ENCODE assay signal across 11 cellular contexts in the genomic region with DNA sequence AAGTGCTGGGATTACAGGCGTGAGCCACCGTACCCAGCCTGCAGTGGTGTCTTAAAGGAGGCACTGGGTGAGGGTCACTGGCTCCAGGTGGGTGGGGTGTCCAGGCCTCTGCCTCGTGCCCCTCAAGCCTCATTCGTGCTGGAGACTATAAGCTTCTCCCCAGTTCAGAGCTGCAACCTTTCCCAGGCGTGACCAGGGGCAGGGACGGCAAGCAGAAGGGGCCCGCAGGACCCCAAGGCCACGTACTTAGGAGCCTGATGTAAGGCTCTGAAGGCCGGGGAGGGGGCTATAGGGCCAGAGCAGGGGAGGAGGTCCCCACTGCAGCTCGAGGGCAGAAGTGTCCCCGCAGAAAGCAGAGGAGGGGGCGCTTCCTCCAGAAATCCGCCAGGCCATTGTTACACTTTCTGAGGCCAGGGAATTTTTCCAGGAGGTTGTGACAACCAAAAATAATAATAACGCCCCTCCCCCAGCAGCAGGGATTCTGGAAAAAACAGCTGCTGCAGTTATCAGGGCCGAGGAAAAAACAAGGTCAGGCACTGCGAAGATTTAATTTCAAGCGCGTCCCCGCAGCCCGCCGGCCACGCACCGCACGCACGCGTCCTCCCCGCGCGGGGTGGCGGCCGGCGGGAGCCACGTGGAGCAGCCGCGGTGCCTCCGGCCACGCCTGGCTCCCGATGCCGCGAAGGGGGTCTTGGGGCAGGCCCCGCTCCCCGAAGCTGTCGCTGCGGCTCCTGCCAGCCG. TPM values are rescaled to one million over a fixed set of nuclear protein-coding genes. Genes with fewer than 3 reads are reported as not detected.
DNase-seq lines count a peak whose midpoint lies in the region; ATAC-seq, FAIRE-seq and TF ChIP-seq lines count a peak whose summit lies in the region.
"Had no signal": no experiment of that assay in that cellular context is flagged by ENCODE, and none has a peak within 500 bp of the region (broad histone marks: within the 10 kb centered on the region; RNA-seq: fewer than 3 reads in every experiment).

No MANE protein-coding gene starts in this region.

- dilution Hi-C loops in endothelial cell of umbilical vein (cut with MboI; ENCODE audit: extremely low pct_ligation_motif_present, low sequenced_read_pairs) = no loop called here

- peak overlapping the region; percentile 59 for H3K4me2 ChIP-seq in endothelial cell of umbilical vein (ENCODE audit: insufficient read depth, low read length)

- POLR2A ChIA-PET in activated CD4-positive, alpha-beta T cell treated with anti-CD3 and anti-CD28 coated beads, Interleukin-2, amount 10 ng/mL, durations not matched to agents 7 days and 5 days (lab: Charles Lee) = no interaction called here
- POLR2A ChIA-PET in endothelial cell of umbilical vein (lab: Charles Lee) = no interaction called here
- POLR2A ChIA-PET in activated CD8-positive, alpha-beta T cell treated with anti-CD3 and anti-CD28 coated beads, Interleukin-2, amount 10 ng/mL, durations not matched to agents 7 days and 5 days (lab: Charles Lee) = no interaction called here

- H2AFZ ChIP-seq in endothelial cell of umbilical vein (ENCODE audit: low read depth, low read length) = no peak overlapping the region

- H3K9ac ChIP-seq in endothelial cell of umbilical vein (replicated peaks; ENCODE audit: extremely low read depth, insufficient read depth, low read length) (peak overlapping the region; percentile 89), mucosa of stomach (ENCODE audit: low read length) (peak overlapping the region; percentile 98)

- 19 to 28% methylated on average over 15 to 44 of the region's 45 CpGs for WGBS in upper lobe of left lung, 2 donors

- H3K27me3 ChIP-seq in endothelial cell of umbilical vein (ENCODE audit: control insufficient read depth in 2 of 2, insufficient read depth in 2 of 2, low read length in 2 of 2) (no peaks in the 10 kb centered on the region), mucosa of stomach (ENCODE audit: control insufficient read depth, insufficient read depth, low read length) (peaks cover 7% of the 10 kb centered on the region), upper lobe of left lung (peaks cover 0 to 35% (median 7%) of the 10 kb centered on the region in 4 donors)

- no peaks in the 10 kb centered on the region for H3K9me3 ChIP-seq in endothelial cell of umbilical vein (replicated peaks; ENCODE audit: control insufficient read depth, insufficient read depth, low read length)
- no peaks in the 10 kb centered on the region for H3K9me3 ChIP-seq in mucosa of stomach (ENCODE audit: control insufficient read depth, low read length)
- no peaks in the 10 kb centered on the region for H3K9me3 ChIP-seq in upper lobe of left lung

- peak overlapping the region in 2 of 3 experiments; percentile 37 to 99 for H3K4me3 ChIP-seq in endothelial cell of umbilical vein (replicated peaks in 1 of 3; ENCODE audit: insufficient read depth in 1 of 3, low read depth in 1 of 3, low read length in 3 of 3)
- peak overlapping the region; percentile 41 for H3K4me3 ChIP-seq in mucosa of stomach (ENCODE audit: low read length)
- H3K4me3 ChIP-seq in upper lobe of left lung = peak overlapping the region in 3 of 4 donors; percentile 23 to 91 (median 79)

- intact Hi-C loops in endothelial cell of umbilical vein (cut with micrococcal nuclease) = no loop called here

- no peaks in the 10 kb centered on the region for H3K9me1 ChIP-seq in endothelial cell of umbilical vein (replicated peaks; ENCODE audit: control insufficient read depth, extremely low read depth, insufficient read depth, low read length)

- H3K4me1 ChIP-seq in endothelial cell of umbilical vein (ENCODE audit: control insufficient read depth, extremely low read depth, insufficient read depth, low read length) (peaks cover 27% of the 10 kb centered on the region), mucosa of stomach (ENCODE audit: control insufficient read depth, insufficient read depth, low read length) (peaks cover 51% of the 10 kb centered on the region), upper lobe of left lung (peaks cover 43 to 74% (median 56%) of the 10 kb centered on the region in 4 donors)

- no peaks in the 10 kb centered on the region for H3K9me3 Mint-ChIP-seq in activated CD4-positive, alpha-beta T cell treated with anti-CD3 and anti-CD28 coated beads, Interleukin-2, amount 10 ng/mL, durations not matched to agents 7 days and 5 days
- H3K9me3 Mint-ChIP-seq in activated CD8-positive, alpha-beta T cell treated with anti-CD3 and anti-CD28 coated beads, Interleukin-2, amount 10 ng/mL, durations not matched to agents 7 days and 5 days (ENCODE audit: insufficient read depth) = no peaks in the 10 kb centered on the region

- TF ChIP-seq CTCF in endothelial cell of umbilical vein (IDR thresholded peaks at IDR 0.05; ENCODE audit: extremely low read depth in 1 of 2, insufficient read depth in 1 of 2, low read depth in 1 of 2, low read length in 2 of 2) (no peak), upper lobe of left lung (IDR thresholded peaks at IDR 0.05) (no peak)

- DNase-seq in activated CD4-positive, alpha-beta T cell treated with anti-CD3 and anti-CD28 coated beads, Interleukin-2, amount 10 ng/mL, durations not matched to agents 7 days and 5 days = no peak
- no peak for DNase-seq in activated CD4-positive, alpha-beta T cell treated with anti-CD3 and anti-CD28 coated beads, Interleukin-2, amount 50 U/mL, for 4 hours
- DNase-seq in endothelial cell of umbilical vein (ENCODE audit: low read depth, low spot score) (peak; percentile 70), upper lobe of left lung (peak in 1 of 2 donors; percentile 86), NCI-H146 treated with DMSO at 0.1 percent for 48 hours (lab: John Stamatoyannopoulos, UW; ENCODE audit: unreplicated experiment) (no peak), NCI-H82 (lab: John Stamatoyannopoulos, UW) (no peak)
- no peak for DNase-seq in activated CD8-positive, alpha-beta T cell treated with anti-CD3 and anti-CD28 coated beads, Interleukin-2, amount 10 ng/mL, durations not matched to agents 7 days and 5 days
- DNase-seq: AML-193; kidney glomerular epithelial cell; NK-92 treated with Interleukin-12 subunit alpha and Interleukin-12 subunit beta, amount 100 ng/mL, for 24 hours had no signal

- no peaks in the 10 kb centered on the region for H3K36me3 ChIP-seq in endothelial cell of umbilical vein (ENCODE audit: control insufficient read depth in 2 of 2, extremely low read depth in 1 of 2, insufficient read depth in 2 of 2, low read length in 2 of 2)
- no peaks in the 10 kb centered on the region for H3K36me3 ChIP-seq in mucosa of stomach (ENCODE audit: control insufficient read depth, insufficient read depth, low read length)
- no peaks in the 10 kb centered on the region for H3K36me3 ChIP-seq in upper lobe of left lung

- peaks cover 53% of the 10 kb centered on the region for H3K79me2 ChIP-seq in endothelial cell of umbilical vein (ENCODE audit: control insufficient read depth, insufficient read depth, low read length)

- H3K36me3 Mint-ChIP-seq in activated CD4-positive, alpha-beta T cell treated with anti-CD3 and anti-CD28 coated beads, Interleukin-2, amount 10 ng/mL, durations not matched to agents 7 days and 5 days (ENCODE audit: low read depth) = peaks cover 4% of the 10 kb centered on the region
- H3K36me3 Mint-ChIP-seq in activated CD8-positive, alpha-beta T cell treated with anti-CD3 and anti-CD28 coated beads, Interleukin-2, amount 10 ng/mL, durations not matched to agents 7 days and 5 days (ENCODE audit: low read depth) = peaks cover 3% of the 10 kb centered on the region

- FAIRE-seq in endothelial cell of umbilical vein (lab: Jason Lieb, UNC) = peak; percentile 75

- no peaks in the 10 kb centered on the region for H4K20me1 ChIP-seq in endothelial cell of umbilical vein (replicated peaks; ENCODE audit: control insufficient read depth, extremely low read depth, insufficient read depth, low read length)

- no peak overlapping the region for H3K4me3 Mint-ChIP-seq in activated CD4-positive, alpha-beta T cell treated with anti-CD3 and anti-CD28 coated beads, Interleukin-2, amount 10 ng/mL, durations not matched to agents 7 days and 5 days
- H3K4me3 Mint-ChIP-seq in activated CD8-positive, alpha-beta T cell treated with anti-CD3 and anti-CD28 coated beads, Interleukin-2, amount 10 ng/mL, durations not matched to agents 7 days and 5 days = no peak overlapping the region

- CTCF ChIA-PET in activated CD4-positive, alpha-beta T cell treated with anti-CD3 and anti-CD28 coated beads, Interleukin-2, amount 10 ng/mL, durations not matched to agents 7 days and 5 days (lab: Charles Lee) = no interaction called here
- CTCF ChIA-PET in endothelial cell of umbilical vein (lab: Charles Lee) = interaction anchor here (0.7 to 1.5 kb wide), 4 partner anchors 31 to 144 kb away, joined by 3 to 4 read pairs (median 3); partner anchors contain the start of gene BAHCC1
- CTCF ChIA-PET in activated CD8-positive, alpha-beta T cell treated with anti-CD3 and anti-CD28 coated beads, Interleukin-2, amount 10 ng/mL, durations not matched to agents 7 days and 5 days (lab: Charles Lee) = no interaction called here

- TF ChIP-seq EP300 in upper lobe of left lung (IDR thresholded peaks at IDR 0.05) = no peak

- peaks cover 37% of the 10 kb centered on the region for H3K27me3 Mint-ChIP-seq in activated CD4-positive, alpha-beta T cell treated with anti-CD3 and anti-CD28 coated beads, Interleukin-2, amount 10 ng/mL, durations not matched to agents 7 days and 5 days
- H3K27me3 Mint-ChIP-seq in activated CD8-positive, alpha-beta T cell treated with anti-CD3 and anti-CD28 coated beads, Interleukin-2, amount 10 ng/mL, durations not matched to agents 7 days and 5 days (ENCODE audit: low read depth) = peaks cover 32% of the 10 kb centered on the region

- H3K27ac Mint-ChIP-seq in activated CD4-positive, alpha-beta T cell treated with anti-CD3 and anti-CD28 coated beads, Interleukin-2, amount 10 ng/mL, durations not matched to agents 7 days and 5 days = peak overlapping the region; percentile 5
- H3K27ac Mint-ChIP-seq in activated CD8-positive, alpha-beta T cell treated with anti-CD3 and anti-CD28 coated beads, Interleukin-2, amount 10 ng/mL, durations not matched to agents 7 days and 5 days = no peak overlapping the region

- no TSS peak for BruUV-seq in endothelial cell of umbilical vein (replicated peaks; lab: Mats Ljungman, UMichigan)

- peak overlapping the region; percentile 62 for H3K27ac ChIP-seq in endothelial cell of umbilical vein (ENCODE audit: insufficient read depth, low read depth, low read length)
- H3K27ac ChIP-seq in upper lobe of left lung = peak overlapping the region; percentile 94 to 98 (median 96)

- H3K4me1 Mint-ChIP-seq in activated CD4-positive, alpha-beta T cell treated with anti-CD3 and anti-CD28 coated beads, Interleukin-2, amount 10 ng/mL, durations not matched to agents 7 days and 5 days = peaks cover 8% of the 10 kb centered on the region
- H3K4me1 Mint-ChIP-seq in activated CD8-positive, alpha-beta T cell treated with anti-CD3 and anti-CD28 coated beads, Interleukin-2, amount 10 ng/mL, durations not matched to agents 7 days and 5 days (ENCODE audit: low read depth) = peaks cover 15% of the 10 kb centered on the region

- ATAC-seq in upper lobe of left lung (ENCODE audit: low FRiP score in 2 of 2) = no peak
- ATAC-seq in activated CD8-positive, alpha-beta T cell treated with anti-CD3 and anti-CD28 coated beads, Interleukin-2, amount 10 ng/mL, durations not matched to agents 7 days and 5 days = no peak

- TF ChIP-seq POLR2A in endothelial cell of umbilical vein (IDR thresholded peaks at IDR 0.05; ENCODE audit: low read depth, low read length) (no peak), upper lobe of left lung (IDR thresholded peaks at IDR 0.05) (no peak)

RNA-seq across cellular contexts. Expression of gene SLC38A10, which starts 45.7 kb away (rescaled TPM):
- 100 to 1,000 TPM in 1 of 2 experiments, 10 to 100 TPM in 1; 94.4 to 109 TPM for total RNA-seq in activated CD4-positive, alpha-beta T cell treated with anti-CD3 and anti-CD28 coated beads, Interleukin-2, amount 10 ng/mL, durations not matched to agents 7 days and 5 days
- total RNA-seq in endothelial cell of umbilical vein (109 and 113 TPM in 2 replicates), upper lobe of left lung (100 to 1,000 TPM in 4 of 6 donors, 10 to 100 TPM in 2; 90.6 to 208 (median 110) TPM)
- polyA plus RNA-seq in endothelial cell of umbilical vein = 72.7 and 100 TPM in 2 replicates
- 50.5 and 59.4 TPM in 2 replicates for polyA plus RNA-seq in endothelial cell of umbilical vein (2011; cell fraction: cytosol; rRNA removed)
- 74.5 and 86.9 TPM in 2 replicates for polyA plus RNA-seq in endothelial cell of umbilical vein (2011; cell fraction: nucleus; rRNA removed)
- 50.5 and 59.2 TPM in 2 replicates for polyA plus RNA-seq in endothelial cell of umbilical vein (2012)
- polyA minus RNA-seq in endothelial cell of umbilical vein = 78.2 and 115 TPM in 2 replicates
- 58.9 TPM for polyA minus RNA-seq in endothelial cell of umbilical vein (2011; cell fraction: cytosol; rRNA and poly(A)+ RNA removed)
- 42.9 and 57.6 TPM in 2 replicates for polyA minus RNA-seq in endothelial cell of umbilical vein (2011; cell fraction: nucleus; rRNA and poly(A)+ RNA removed)
- total RNA-seq in activated CD8-positive, alpha-beta T cell treated with anti-CD3 and anti-CD28 coated beads, Interleukin-2, amount 10 ng/mL, durations not matched to agents 7 days and 5 days = 10 to 100 TPM; 78.5 to 83.5 TPM

RNA-seq across cellular contexts. Expression of gene BAHCC1, which starts 54.5 kb away (rescaled TPM):
- total RNA-seq in activated CD4-positive, alpha-beta T cell treated with anti-CD3 and anti-CD28 coated beads, Interleukin-2, amount 10 ng/mL, durations not matched to agents 7 days and 5 days = not detected
- total RNA-seq in endothelial cell of umbilical vein (10.3 and 11.6 TPM in 2 replicates), upper lobe of left lung (10 to 100 TPM in 5 of 6 donors, 1 to 10 TPM in 1; 8.2 to 81.7 (median 21.0) TPM)
- polyA plus RNA-seq in endothelial cell of umbilical vein = 4.7 and 7.1 TPM in 2 replicates
- 3.4 and 5.1 TPM in 2 replicates for polyA plus RNA-seq in endothelial cell of umbilical vein (2011; cell fraction: cytosol; rRNA removed)
- 15.2 and 19.3 TPM in 2 replicates for polyA plus RNA-seq in endothelial cell of umbilical vein (2011; cell fraction: nucleus; rRNA removed)
- polyA plus RNA-seq in endothelial cell of umbilical vein (2012) = 3.5 and 3.7 TPM in 2 replicates
- polyA minus RNA-seq in endothelial cell of umbilical vein = 7.4 and 14.0 TPM in 2 replicates
- 8.7 TPM for polyA minus RNA-seq in endothelial cell of umbilical vein (2011; cell fraction: cytosol; rRNA and poly(A)+ RNA removed)
- polyA minus RNA-seq in endothelial cell of umbilical vein (2011; cell fraction: nucleus; rRNA and poly(A)+ RNA removed) = 3.3 and 10.0 TPM in 2 replicates
- total RNA-seq in activated CD8-positive, alpha-beta T cell treated with anti-CD3 and anti-CD28 coated beads, Interleukin-2, amount 10 ng/mL, durations not matched to agents 7 days and 5 days = under 1 TPM; 0.87 to 0.91 TPM
